In genomic region chr6:39007575-39007974, GRCh38 we compare ENCODE assay signal across 1 cellular context.
A peak's percentile ranks its signal among the peaks of the same experiment; 100 is the strongest.
TF ChIP-seq lines count a peak whose summit lies in the region.

No MANE protein-coding gene starts in this region.

TF ChIP-seq in K562, 482 proteins besides CTCF, POLR2A, EP300 and RAD21 (continued from another document):
- TF ChIP-seq, protein P1, sequence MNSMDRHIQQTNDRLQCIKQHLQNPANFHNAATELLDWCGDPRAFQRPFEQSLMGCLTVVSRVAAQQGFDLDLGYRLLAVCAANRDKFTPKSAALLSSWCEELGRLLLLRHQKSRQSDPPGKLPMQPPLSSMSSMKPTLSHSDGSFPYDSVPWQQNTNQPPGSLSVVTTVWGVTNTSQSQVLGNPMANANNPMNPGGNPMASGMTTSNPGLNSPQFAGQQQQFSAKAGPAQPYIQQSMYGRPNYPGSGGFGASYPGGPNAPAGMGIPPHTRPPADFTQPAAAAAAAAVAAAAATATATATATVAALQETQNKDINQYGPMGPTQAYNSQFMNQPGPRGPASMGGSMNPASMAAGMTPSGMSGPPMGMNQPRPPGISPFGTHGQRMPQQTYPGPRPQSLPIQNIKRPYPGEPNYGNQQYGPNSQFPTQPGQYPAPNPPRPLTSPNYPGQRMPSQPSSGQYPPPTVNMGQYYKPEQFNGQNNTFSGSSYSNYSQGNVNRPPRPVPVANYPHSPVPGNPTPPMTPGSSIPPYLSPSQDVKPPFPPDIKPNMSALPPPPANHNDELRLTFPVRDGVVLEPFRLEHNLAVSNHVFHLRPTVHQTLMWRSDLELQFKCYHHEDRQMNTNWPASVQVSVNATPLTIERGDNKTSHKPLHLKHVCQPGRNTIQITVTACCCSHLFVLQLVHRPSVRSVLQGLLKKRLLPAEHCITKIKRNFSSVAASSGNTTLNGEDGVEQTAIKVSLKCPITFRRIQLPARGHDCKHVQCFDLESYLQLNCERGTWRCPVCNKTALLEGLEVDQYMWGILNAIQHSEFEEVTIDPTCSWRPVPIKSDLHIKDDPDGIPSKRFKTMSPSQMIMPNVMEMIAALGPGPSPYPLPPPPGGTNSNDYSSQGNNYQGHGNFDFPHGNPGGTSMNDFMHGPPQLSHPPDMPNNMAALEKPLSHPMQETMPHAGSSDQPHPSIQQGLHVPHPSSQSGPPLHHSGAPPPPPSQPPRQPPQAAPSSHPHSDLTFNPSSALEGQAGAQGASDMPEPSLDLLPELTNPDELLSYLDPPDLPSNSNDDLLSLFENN (IDR thresholded peaks at IDR 0.05; ENCODE audit: low read depth in 2 of 2, low read length in 2 of 2) = peak in 1 of 2 experiments; percentile 50; a peak in 1 of 4 replicates
- TF ChIP-seq, protein P2, sequence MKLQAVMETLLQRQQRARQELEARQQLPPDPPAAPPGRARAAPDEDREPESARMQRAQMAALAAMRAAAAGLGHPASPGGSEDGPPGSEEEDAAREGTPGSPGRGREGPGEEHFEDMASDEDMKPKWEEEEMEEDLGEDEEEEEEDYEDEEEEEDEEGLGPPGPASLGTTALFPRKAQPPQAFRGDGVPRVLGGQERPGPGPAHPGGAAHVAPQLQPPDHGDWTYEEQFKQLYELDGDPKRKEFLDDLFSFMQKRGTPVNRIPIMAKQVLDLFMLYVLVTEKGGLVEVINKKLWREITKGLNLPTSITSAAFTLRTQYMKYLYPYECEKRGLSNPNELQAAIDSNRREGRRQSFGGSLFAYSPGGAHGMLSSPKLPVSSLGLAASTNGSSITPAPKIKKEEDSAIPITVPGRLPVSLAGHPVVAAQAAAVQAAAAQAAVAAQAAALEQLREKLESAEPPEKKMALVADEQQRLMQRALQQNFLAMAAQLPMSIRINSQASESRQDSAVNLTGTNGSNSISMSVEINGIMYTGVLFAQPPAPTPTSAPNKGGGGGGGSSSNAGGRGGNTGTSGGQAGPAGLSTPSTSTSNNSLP (IDR thresholded peaks at IDR 0.05; ENCODE audit: borderline replicate concordance, low read depth, low read length) = 0 out of 2 replicates have a peak, but pooled peaks have one; percentile 15
- TF ChIP-seq SMARCC2 (IDR thresholded peaks at IDR 0.05; ENCODE audit: low read depth) (peak; percentile 67; the same call in 1 of the 2 replicates), PHF20 (IDR thresholded peaks at IDR 0.05; ENCODE audit: partially characterized antibody) (no peak), RBM34 (IDR thresholded peaks at IDR 0.05; ENCODE audit: borderline replicate concordance, insufficient read depth, low read length) (no peak), FOXK2 (conservative IDR thresholded peaks at IDR 0.05 in 1 of 2, IDR thresholded peaks at IDR 0.05 in 1 of 2; ENCODE audit: low read depth in 2 of 2) (peak in 1 of 2 experiments; percentile 32; a peak in 1 of 4 replicates), LCOR (CRISPR knock-in tag; IDR thresholded peaks at IDR 0.05) (0 out of 2 replicates have a peak, but pooled peaks have one; percentile 44), WHSC1 (IDR thresholded peaks at IDR 0.05; ENCODE audit: low read length) (no peak), PKNOX1 (IDR thresholded peaks at IDR 0.05) (peak; percentile 26; the same call in 1 of the 2 replicates), DEAF1 (CRISPR knock-in tag; IDR thresholded peaks at IDR 0.05) (no peak), ZEB2 (IDR thresholded peaks at IDR 0.05) (peak; percentile 75; the same call in 1 of the 2 replicates), HDAC2 (IDR thresholded peaks at IDR 0.05) (peak; percentile 87), CBFA2T3 (IDR thresholded peaks at IDR 0.05) (peak; percentile 98), TRIM28 (IDR thresholded peaks at IDR 0.05) (0 out of 2 replicates have a peak, but pooled peaks have one; percentile 27), NCOA4 (IDR thresholded peaks at IDR 0.05; ENCODE audit: partially characterized antibody) (peak; percentile 32), ZNF263 (CRISPR knock-in tag; IDR thresholded peaks at IDR 0.05; ENCODE audit: borderline replicate concordance) (no peak), KLF16 (IDR thresholded peaks at IDR 0.05) (peak; percentile 91), NFIX (CRISPR knock-in tag; IDR thresholded peaks at IDR 0.05; ENCODE audit: low read depth) (no peak), ZNF75A (CRISPR knock-in tag; IDR thresholded peaks at IDR 0.05) (no peak), ZNF584 (CRISPR knock-in tag; IDR thresholded peaks at IDR 0.05; ENCODE audit: low read depth) (0 out of 2 replicates have a peak, but pooled peaks have one; percentile 38), EHMT2 (IDR thresholded peaks at IDR 0.05) (peak; percentile 81), BHLHE40 (IDR thresholded peaks at IDR 0.05; ENCODE audit: low read length) (peak; percentile 59; the same call in 1 of the 2 replicates), EP400 (IDR thresholded peaks at IDR 0.05) (peak; percentile 29; the same call in 1 of the 2 replicates), MITF (IDR thresholded peaks at IDR 0.05) (peak; percentile 62; the same call in 1 of the 2 replicates), ETV5 (CRISPR knock-in tag; IDR thresholded peaks at IDR 0.05; ENCODE audit: low read depth) (peak; percentile 46; the same call in 1 of the 2 replicates), GATAD2A (IDR thresholded peaks at IDR 0.05) (peak; percentile 85), MYC (IDR thresholded peaks at IDR 0.05; ENCODE audit: low read depth, low read length) (peak; percentile 47; the same call in 1 of the 2 replicates), MYC (CRISPR knock-in tag; IDR thresholded peaks at IDR 0.05; ENCODE audit: borderline replicate concordance, low read depth) (no peak), TCF7 (IDR thresholded peaks at IDR 0.05; ENCODE audit: borderline replicate concordance) (no peak), MED1 (CRISPR knock-in tag; IDR thresholded peaks at IDR 0.05; ENCODE audit: borderline replicate concordance) (no peak), MAFF (IDR thresholded peaks at IDR 0.05; ENCODE audit: low read length) (no peak)
- TF ChIP-seq, protein P3, sequence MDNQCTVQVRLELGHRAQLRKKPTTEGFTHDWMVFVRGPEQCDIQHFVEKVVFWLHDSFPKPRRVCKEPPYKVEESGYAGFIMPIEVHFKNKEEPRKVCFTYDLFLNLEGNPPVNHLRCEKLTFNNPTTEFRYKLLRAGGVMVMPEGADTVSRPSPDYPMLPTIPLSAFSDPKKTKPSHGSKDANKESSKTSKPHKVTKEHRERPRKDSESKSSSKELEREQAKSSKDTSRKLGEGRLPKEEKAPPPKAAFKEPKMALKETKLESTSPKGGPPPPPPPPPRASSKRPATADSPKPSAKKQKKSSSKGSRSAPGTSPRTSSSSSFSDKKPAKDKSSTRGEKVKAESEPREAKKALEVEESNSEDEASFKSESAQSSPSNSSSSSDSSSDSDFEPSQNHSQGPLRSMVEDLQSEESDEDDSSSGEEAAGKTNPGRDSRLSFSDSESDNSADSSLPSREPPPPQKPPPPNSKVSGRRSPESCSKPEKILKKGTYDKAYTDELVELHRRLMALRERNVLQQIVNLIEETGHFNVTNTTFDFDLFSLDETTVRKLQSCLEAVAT (IDR thresholded peaks at IDR 0.05) = peak in 1 of 2 experiments; percentile 90; a peak in 2 of 4 replicates
- TF ChIP-seq, protein P4, sequence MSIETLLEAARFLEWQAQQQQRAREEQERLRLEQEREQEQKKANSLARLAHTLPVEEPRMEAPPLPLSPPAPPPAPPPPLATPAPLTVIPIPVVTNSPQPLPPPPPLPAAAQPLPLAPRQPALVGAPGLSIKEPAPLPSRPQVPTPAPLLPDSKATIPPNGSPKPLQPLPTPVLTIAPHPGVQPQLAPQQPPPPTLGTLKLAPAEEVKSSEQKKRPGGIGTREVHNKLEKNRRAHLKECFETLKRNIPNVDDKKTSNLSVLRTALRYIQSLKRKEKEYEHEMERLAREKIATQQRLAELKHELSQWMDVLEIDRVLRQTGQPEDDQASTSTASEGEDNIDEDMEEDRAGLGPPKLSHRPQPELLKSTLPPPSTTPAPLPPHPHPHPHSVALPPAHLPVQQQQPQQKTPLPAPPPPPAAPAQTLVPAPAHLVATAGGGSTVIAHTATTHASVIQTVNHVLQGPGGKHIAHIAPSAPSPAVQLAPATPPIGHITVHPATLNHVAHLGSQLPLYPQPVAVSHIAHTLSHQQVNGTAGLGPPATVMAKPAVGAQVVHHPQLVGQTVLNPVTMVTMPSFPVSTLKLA (conservative IDR thresholded peaks at IDR 0.05) = peak in 1 of 2 experiments; percentile 65; a peak in 2 of 4 replicates
- TF ChIP-seq, protein P5, sequence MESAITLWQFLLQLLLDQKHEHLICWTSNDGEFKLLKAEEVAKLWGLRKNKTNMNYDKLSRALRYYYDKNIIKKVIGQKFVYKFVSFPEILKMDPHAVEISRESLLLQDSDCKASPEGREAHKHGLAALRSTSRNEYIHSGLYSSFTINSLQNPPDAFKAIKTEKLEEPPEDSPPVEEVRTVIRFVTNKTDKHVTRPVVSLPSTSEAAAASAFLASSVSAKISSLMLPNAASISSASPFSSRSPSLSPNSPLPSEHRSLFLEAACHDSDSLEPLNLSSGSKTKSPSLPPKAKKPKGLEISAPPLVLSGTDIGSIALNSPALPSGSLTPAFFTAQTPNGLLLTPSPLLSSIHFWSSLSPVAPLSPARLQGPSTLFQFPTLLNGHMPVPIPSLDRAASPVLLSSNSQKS (CRISPR knock-in tag; IDR thresholded peaks at IDR 0.05) = no peak
